Comparison of ENCODE assay signal across 21 cellular contexts in genomic region chr15:32856753-32857152, GRCh38.
DNase-seq lines count a peak whose midpoint lies in the region; ATAC-seq, FAIRE-seq and TF ChIP-seq lines count a peak whose summit lies in the region.
"Had no signal": no experiment of that assay in that cellular context is flagged by ENCODE, and none has a peak within 500 bp of the region (broad histone marks: within the 10 kb centered on the region; RNA-seq: fewer than 3 reads in every experiment).

No MANE protein-coding gene starts in this region.

- H3K27ac ChIP-seq in astrocyte (ENCODE audit: low read depth, low read length) (peak overlapping the region; percentile 99), aorta (ENCODE audit: low read depth in 1 of 2, low read length in 2 of 2) (peak overlapping the region; percentile 87 to 94)
- H3K27ac ChIP-seq: 22Rv1 had no signal

- intact Hi-C loops in aorta (cut with DNase I) = no loop called here

- peak; percentile 76 for FAIRE-seq in astrocyte (lab: Jason Lieb, UNC)

- no peak for ATAC-seq in aorta (ENCODE audit: low FRiP score)
- ATAC-seq in GM21619 (IDR thresholded peaks at IDR 0.05; ENCODE audit: unreplicated experiment) = no peak
- ATAC-seq: activated naive CD4-positive, alpha-beta T cell treated with anti-CD3 and anti-CD28 coated beads, Interleukin-2, amount 50 U/mL, for 72 hours had no signal

- peaks cover 4% of the 10 kb centered on the region for H3K36me3 Mint-ChIP-seq in astrocyte (ENCODE audit: low read depth, unreplicated experiment)
- H3K36me3 Mint-ChIP-seq: activated naive CD4-positive, alpha-beta T cell treated with anti-CD3 and anti-CD28 coated beads, Interleukin-2, amount 50 U/mL, for 72 hours; CD4-positive, CD25-positive, alpha-beta regulatory T cell had no signal

- 80 to 89% methylated on average over 4 of the region's 4 CpGs for WGBS in aorta, 2 donors

- TF ChIP-seq CTCF in astrocyte (IDR thresholded peaks at IDR 0.05; ENCODE audit: insufficient read depth, low read depth, low read length) = no peak

- no peaks in the 10 kb centered on the region for H3K27me3 Mint-ChIP-seq in astrocyte (ENCODE audit: low read depth, unreplicated experiment)
- H3K27me3 Mint-ChIP-seq: activated T-cell treated with anti-CD3 and anti-CD28 coated beads, Interleukin-2, amount 50 U/mL, for 24 hours had no signal

- H3K79me2 ChIP-seq in astrocyte (ENCODE audit: insufficient read depth, low read length) = no peaks in the 10 kb centered on the region

- DNase-seq in NCI-H2171 treated with DMSO at 0.1 percent for 48 hours (lab: John Stamatoyannopoulos, UW) = peak; percentile 20
- no peak for DNase-seq in NCI-H2171 (lab: John Stamatoyannopoulos, UW)
- peak; percentile 95 for DNase-seq in astrocyte (ENCODE audit: low read depth)
- peak; percentile 18 for DNase-seq in kidney glomerular epithelial cell (lab: John Stamatoyannopoulos, UW)
- no peak for DNase-seq in aorta
- no peak for DNase-seq in middle frontal gyrus (ENCODE audit: extremely low spot score, low spot score)
- no peak for DNase-seq in NCI-H146 (lab: John Stamatoyannopoulos, UW)
- DNase-seq: activated CD4-positive, alpha-beta T cell treated with anti-CD3 and anti-CD28 coated beads, Interleukin-2, amount 50 U/mL, for 1 hour; activated T-cell treated with anti-CD3 and anti-CD28 coated beads, Interleukin-2, amount 50 U/mL, for 24 hours; CD4-positive, CD25-positive, alpha-beta regulatory T cell; cerebellar nuclear complex; DMS79; GOT3; NK-92 treated with Interleukin-12 subunit alpha and Interleukin-12 subunit beta, amount 100 ng/mL, for 24 hours; right cardiac atrium; Right ventricle myocardium superior; stimulated activated CD4-positive, alpha-beta T cell treated with anti-CD3 and anti-CD28 coated beads, Interleukin-2, amount 100 ng/mL, for 48 hours; stimulated activated CD8-positive, alpha-beta memory T cell treated with anti-CD3 and anti-CD28 coated beads, Interleukin-4, amount 100 ng/mL, for 48 hours had no signal

- H3K4me2 ChIP-seq in astrocyte (ENCODE audit: low read length) = peak overlapping the region; percentile 68

- peaks cover 37% of the 10 kb centered on the region for H3K4me1 ChIP-seq in astrocyte (ENCODE audit: insufficient read depth, low read length)
- peaks cover 2 to 10% of the 10 kb centered on the region in 2 donors for H3K4me1 ChIP-seq in aorta (ENCODE audit: control insufficient read depth in 1 of 2, insufficient read depth in 2 of 2, low read length in 2 of 2)

- no peaks in the 10 kb centered on the region for H3K27me3 ChIP-seq in astrocyte (ENCODE audit: insufficient read depth, low read length)
- no peaks in the 10 kb centered on the region for H3K27me3 ChIP-seq in aorta (ENCODE audit: control insufficient read depth in 1 of 2, insufficient read depth in 2 of 2, low read length in 1 of 2)

- H3K9me3 Mint-ChIP-seq in astrocyte (ENCODE audit: unreplicated experiment) = peaks cover 2% of the 10 kb centered on the region
- H3K9me3 Mint-ChIP-seq: activated naive CD4-positive, alpha-beta T cell treated with anti-CD3 and anti-CD28 coated beads, Interleukin-2, amount 50 U/mL, for 72 hours; activated T-cell treated with anti-CD3 and anti-CD28 coated beads, Interleukin-2, amount 50 U/mL, for 24 hours had no signal

- H3K4me1 Mint-ChIP-seq in astrocyte (ENCODE audit: low read depth, unreplicated experiment) = peaks cover 61% of the 10 kb centered on the region
- H3K4me1 Mint-ChIP-seq: CD4-positive, CD25-positive, alpha-beta regulatory T cell had no signal

- H3K4me3 Mint-ChIP-seq in astrocyte (ENCODE audit: unreplicated experiment) = no peak overlapping the region
- H3K4me3 Mint-ChIP-seq: activated T-cell treated with anti-CD3 and anti-CD28 coated beads, Interleukin-2, amount 50 U/mL, for 24 hours; CD4-positive, CD25-positive, alpha-beta regulatory T cell had no signal

- peak overlapping the region; percentile 20 for H3K4me3 ChIP-seq in astrocyte (ENCODE audit: insufficient read depth, low read depth, low read length)
- no peak overlapping the region for H3K4me3 ChIP-seq in aorta (ENCODE audit: low read length in 2 of 2)

- H3K9ac ChIP-seq in astrocyte (ENCODE audit: low read length) = peak overlapping the region; percentile 85

- H4K20me1 ChIP-seq in astrocyte (ENCODE audit: insufficient read depth, low read length) = no peaks in the 10 kb centered on the region

- no peak overlapping the region for H2AFZ ChIP-seq in astrocyte (ENCODE audit: low read depth, low read length)

- H3K36me3 ChIP-seq in astrocyte (ENCODE audit: insufficient read depth, low read length) = no peaks in the 10 kb centered on the region
- H3K36me3 ChIP-seq in aorta (ENCODE audit: control insufficient read depth in 1 of 2, insufficient read depth in 2 of 2, low read length in 1 of 2) = no peaks in the 10 kb centered on the region

- H3K9me3 ChIP-seq in astrocyte (ENCODE audit: insufficient read depth, low read depth, low read length) (no peaks in the 10 kb centered on the region), aorta (ENCODE audit: control insufficient read depth, low read length) (no peaks in the 10 kb centered on the region)

- peak overlapping the region; percentile 98 for H3K27ac Mint-ChIP-seq in astrocyte (ENCODE audit: unreplicated experiment)
- H3K27ac Mint-ChIP-seq: activated naive CD4-positive, alpha-beta T cell treated with anti-CD3 and anti-CD28 coated beads, Interleukin-2, amount 50 U/mL, for 72 hours; activated T-cell treated with anti-CD3 and anti-CD28 coated beads, Interleukin-2, amount 50 U/mL, for 24 hours; CD4-positive, CD25-positive, alpha-beta regulatory T cell had no signal

Comparison
In these comparisons a context has a peak if more than half of its experiments do, and no peak if none do; other contexts are left out.
1. DNase-seq: peak in NCI-H2171 treated with DMSO at 0.1 percent for 48 hours (single experiment), astrocyte (single experiment) and kidney glomerular epithelial cell (single experiment); none in NCI-H2171 (single experiment), aorta (0 of 2), middle frontal gyrus (single experiment) and NCI-H146 (single experiment).